8 cellular contexts compared by ENCODE assay signal in the genomic region with DNA sequence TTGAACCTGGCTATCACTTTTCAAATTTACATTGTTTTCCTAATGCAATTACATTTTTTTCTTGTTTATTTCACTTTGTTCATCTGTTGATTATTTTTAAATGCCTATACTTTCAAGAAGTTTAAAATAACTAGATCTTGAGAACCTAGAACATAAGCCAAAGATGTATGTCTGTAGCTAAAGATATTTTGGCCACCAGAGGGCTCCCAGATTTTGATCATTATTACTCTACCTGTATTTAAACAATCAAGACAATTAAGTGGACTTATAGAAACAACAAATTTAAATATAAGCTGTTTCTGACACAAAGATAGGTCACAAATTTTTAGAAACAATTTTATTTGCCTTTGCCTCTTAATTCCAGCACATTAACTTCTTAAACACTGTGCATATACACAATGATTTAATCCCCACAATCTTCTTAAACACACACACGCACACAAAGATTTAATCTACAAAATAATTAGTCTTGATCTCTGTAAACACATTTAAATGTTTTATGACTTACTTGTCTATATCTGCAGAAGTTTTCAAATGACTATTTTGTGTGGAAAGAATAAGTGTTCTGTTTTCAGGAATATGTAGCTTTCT.
DNase-seq lines count a peak whose midpoint lies in the region; ATAC-seq and TF ChIP-seq lines count a peak whose summit lies in the region.

No MANE protein-coding gene starts in this region.

- H3K4me3 ChIP-seq in adrenal gland (no peak overlapping the region), lower lobe of right lung (no peak overlapping the region)

- no peaks in the 10 kb centered on the region for H3K9me3 ChIP-seq in adrenal gland (replicated peaks in 1 of 3)
- H3K9me3 ChIP-seq in lower lobe of right lung, result no peaks in the 10 kb centered on the region

- no peaks in the 10 kb centered on the region for H3K36me3 Mint-ChIP-seq in activated naive CD4-positive, alpha-beta T cell treated with anti-CD3 and anti-CD28 coated beads, Interleukin-2, amount 50 U/mL, for 72 hours

- DNase-seq in DMS 273 (lab: John Stamatoyannopoulos, UW; ENCODE audit: unreplicated experiment) (peak; percentile 62), NCI-H1105 treated with DMSO at 0.1 percent for 48 hours (lab: John Stamatoyannopoulos, UW) (peak; percentile 70), adrenal gland (peak in 1 of 7 donors; percentile 8), lower lobe of right lung (no peak), cardiac septum (ENCODE audit: low spot score) (no peak)
- DNase-seq in activated naive CD4-positive, alpha-beta T cell treated with anti-CD3 and anti-CD28 coated beads, Interleukin-2, amount 50 U/mL, for 72 hours (ENCODE audit: low spot score in 2 of 2), result no peak
- DNase-seq in stimulated activated CD8-positive, alpha-beta memory T cell treated with anti-CD3 and anti-CD28 coated beads, Interleukin-4, amount 100 ng/mL, for 48 hours, result no peak
- DNase-seq in stimulated activated CD4-positive, alpha-beta T cell treated with anti-CD3 and anti-CD28 coated beads, Interleukin-2, amount 100 ng/mL, for 24 hours, result no peak

- intact Hi-C loops in adrenal gland (cut with DNase I), result loop anchor here in 1 of 2 donors (10.0 kb wide), 1 partner anchor 608 kb away; no protein-coding TSS in a partner anchor
- intact Hi-C loops in lower lobe of right lung (cut with DNase I), result no loop called here
- intact Hi-C loops in cardiac septum (cut with DNase I), result loop anchor here (2.0 to 10.0 kb wide), 2 partner anchors 378 to 602 kb away; a partner anchor contains a TSS

- 74 to 93% (median 85%) methylated on average over 1 of the region's 1 CpG for WGBS in adrenal gland, 4 donors

- no peak for ATAC-seq in lower lobe of right lung
- no peak for ATAC-seq in activated naive CD4-positive, alpha-beta T cell treated with anti-CD3 and anti-CD28 coated beads, Interleukin-2, amount 50 U/mL, for 72 hours

- H3K27ac ChIP-seq in adrenal gland, result no peak overlapping the region
- H3K27ac ChIP-seq in lower lobe of right lung, result no peak overlapping the region

- H3K27me3 ChIP-seq in adrenal gland (no peaks in the 10 kb centered on the region), lower lobe of right lung (ENCODE audit: low read depth) (no peaks in the 10 kb centered on the region)

- H3K36me3 ChIP-seq in adrenal gland (replicated peaks in 1 of 2), result no peaks in the 10 kb centered on the region
- H3K36me3 ChIP-seq in lower lobe of right lung, result no peaks in the 10 kb centered on the region

- H3K4me1 ChIP-seq in adrenal gland (replicated peaks in 1 of 2) (no peaks in the 10 kb centered on the region), lower lobe of right lung (no peaks in the 10 kb centered on the region)

- TF ChIP-seq POLR2A in adrenal gland (IDR thresholded peaks at IDR 0.05), result no peak

- peaks cover 5 to 6% of the 10 kb centered on the region in 2 donors for H3K9me3 Mint-ChIP-seq in activated naive CD4-positive, alpha-beta T cell treated with anti-CD3 and anti-CD28 coated beads, Interleukin-2, amount 50 U/mL, for 72 hours

- TF ChIP-seq CTCF in adrenal gland (IDR thresholded peaks at IDR 0.05) (peak; percentile 8 to 45 (median 28)), lower lobe of right lung (IDR thresholded peaks at IDR 0.05) (peak; percentile 44)

- H3K27ac Mint-ChIP-seq in activated naive CD4-positive, alpha-beta T cell treated with anti-CD3 and anti-CD28 coated beads, Interleukin-2, amount 50 U/mL, for 72 hours, result no peak overlapping the region

Comparison
In these comparisons a context has a peak if more than half of its experiments do, and no peak if none do; other contexts are left out.
1. DNase-seq: peak in DMS 273 (single experiment) and NCI-H1105 treated with DMSO at 0.1 percent for 48 hours (single experiment); none in lower lobe of right lung (single experiment), activated naive CD4-positive, alpha-beta T cell treated with anti-CD3 and anti-CD28 coated beads, Interleukin-2, amount 50 U/mL, for 72 hours (0 of 2), stimulated activated CD8-positive, alpha-beta memory T cell treated with anti-CD3 and anti-CD28 coated beads, Interleukin-4, amount 100 ng/mL, for 48 hours (single experiment), cardiac septum (single experiment) and stimulated activated CD4-positive, alpha-beta T cell treated with anti-CD3 and anti-CD28 coated beads, Interleukin-2, amount 100 ng/mL, for 24 hours (0 of 2).